In genomic region chrX:133171962-133172708, GRCh38 we compare ENCODE assay signal across 8 cellular contexts. TPM values are rescaled to one million over a fixed set of nuclear protein-coding genes. Genes with fewer than 3 reads are reported as not detected.
A peak's percentile ranks its signal among the peaks of the same experiment; 100 is the strongest.
DNase-seq lines count a peak whose midpoint lies in the region; ATAC-seq and TF ChIP-seq lines count a peak whose summit lies in the region.

No MANE protein-coding gene starts in this region.

- no peaks in the 10 kb centered on the region for H3K36me3 ChIP-seq in hepatocyte (replicated peaks; ENCODE audit: insufficient read depth, low read depth)

- H3K79me2 ChIP-seq in hepatocyte = no peaks in the 10 kb centered on the region

- peak; percentile 46 for TF ChIP-seq CTCF in hepatocyte (IDR thresholded peaks at IDR 0.05; ENCODE audit: poor library complexity)

- DNase-seq in Ammon's horn (ENCODE audit: low spot score) (peak; percentile 5), OCI-M1 (lab: John Stamatoyannopoulos, UW) (peak; percentile 30), hepatocyte (ENCODE audit: low spot score) (peak; percentile 40)
- DNase-seq in stimulated activated CD4-positive, alpha-beta T cell treated with anti-CD3 and anti-CD28 coated beads, Interleukin-1b, Interleukin-23, amount 100 ng/mL, for 48 hours = no peak
- DNase-seq in activated CD8-positive, alpha-beta memory T cell treated with anti-CD3 and anti-CD28 coated beads, Interleukin-2, amount 50 U/mL, for 48 hours = no peak
- DNase-seq in activated CD4-positive, alpha-beta T cell treated with anti-CD3 and anti-CD28 coated beads, Interleukin-2, amount 50 U/mL, for 4 hours = no peak

- ATAC-seq in GM19463 (IDR thresholded peaks at IDR 0.05; ENCODE audit: unreplicated experiment) = peak; percentile 86
- no peak for ATAC-seq in GM21737 (IDR thresholded peaks at IDR 0.05; ENCODE audit: unreplicated experiment)

- peak overlapping the region; percentile 45 for H3K27ac ChIP-seq in hepatocyte

- peak overlapping the region; percentile 26 for H2AFZ ChIP-seq in hepatocyte

- H4K20me1 ChIP-seq in hepatocyte (ENCODE audit: insufficient read depth, poor library complexity, severe bottlenecking) = no peaks in the 10 kb centered on the region

- no peaks in the 10 kb centered on the region for H3K9me3 ChIP-seq in hepatocyte (ENCODE audit: low read depth)

- H3K9me2 ChIP-seq in hepatocyte (replicated peaks; ENCODE audit: insufficient read depth) = no peaks in the 10 kb centered on the region

- no peak overlapping the region for H3K4me3 ChIP-seq in hepatocyte

- 70% methylated on average over 1 of the region's 1 CpG for WGBS in hepatocyte (ENCODE audit: low lambda C conversion rate, missing lambda C conversion rate)

- H3K4me2 ChIP-seq in hepatocyte = no peak overlapping the region

- peaks cover 5% of the 10 kb centered on the region for H3K4me1 ChIP-seq in hepatocyte (ENCODE audit: insufficient read depth)

- H3K27me3 ChIP-seq in hepatocyte = no peaks in the 10 kb centered on the region

RNA-seq across cellular contexts. Expression of gene TFDP3, which starts 46.0 kb away (rescaled TPM):
- total RNA-seq in hepatocyte = not detected in 2 replicates
- polyA plus RNA-seq in hepatocyte = not detected in 2 replicates

Comparison
In these comparisons a context has a peak if more than half of its experiments do, and no peak if none do; other contexts are left out.
1. DNase-seq: peak in Ammon's horn (single experiment), OCI-M1 (single experiment) and hepatocyte (single experiment); none in stimulated activated CD4-positive, alpha-beta T cell treated with anti-CD3 and anti-CD28 coated beads, Interleukin-1b, Interleukin-23, amount 100 ng/mL, for 48 hours (single experiment), activated CD8-positive, alpha-beta memory T cell treated with anti-CD3 and anti-CD28 coated beads, Interleukin-2, amount 50 U/mL, for 48 hours (single experiment) and activated CD4-positive, alpha-beta T cell treated with anti-CD3 and anti-CD28 coated beads, Interleukin-2, amount 50 U/mL, for 4 hours (0 of 2).